2 cellular contexts compared by ENCODE assay signal in genomic region chr7:97850262-97851031, GRCh38.
A peak's percentile ranks its signal among the peaks of the same experiment; 100 is the strongest.
TF ChIP-seq lines count a peak whose summit lies in the region.

No MANE protein-coding gene starts in this region.

TF ChIP-seq in HEK293, 187 proteins besides CTCF, POLR2A, EP300 and RAD21:
- TF ChIP-seq ZNF2 (tag by site-specific recombination; IDR thresholded peaks at IDR 0.05) (0 out of 2 replicates have a peak, but pooled peaks have one; percentile 15), ZNF280D (tag by site-specific recombination; IDR thresholded peaks at IDR 0.05) (0 out of 2 replicates have a peak, but pooled peaks have one; percentile 67), SCRT2 (tag by site-specific recombination; IDR thresholded peaks at IDR 0.05) (peak; percentile 56; the same call in 1 of the 2 replicates), ZNF146 (tag by site-specific recombination; IDR thresholded peaks at IDR 0.05) (peak; percentile 97), ZNF580 (tag by site-specific recombination; IDR thresholded peaks at IDR 0.05) (peak; percentile 82), ZNF184 (tag by site-specific recombination; IDR thresholded peaks at IDR 0.05) (peak; percentile 93)

TF ChIP-seq in K562, 482 proteins besides CTCF, POLR2A, EP300 and RAD21:
- TF ChIP-seq POLR2B (IDR thresholded peaks at IDR 0.05; ENCODE audit: low read depth, partially characterized antibody) = peak; percentile 41
- 0 out of 2 replicates have a peak, but pooled peaks have one; percentile 42 for TF ChIP-seq THRAP3 (IDR thresholded peaks at IDR 0.05; ENCODE audit: borderline replicate concordance)
- peak; percentile 64 for TF ChIP-seq ZNF146 (CRISPR knock-in tag; IDR thresholded peaks at IDR 0.05; ENCODE audit: unreplicated experiment)
- TF ChIP-seq AFF1 (IDR thresholded peaks at IDR 0.05; ENCODE audit: low read depth in 1 of 2, partially characterized antibody in 2 of 2) = peak in 1 of 2 experiments; percentile 60
- TF ChIP-seq SUPT5H (IDR thresholded peaks at IDR 0.05) = peak; percentile 34
